In the genomic region with DNA sequence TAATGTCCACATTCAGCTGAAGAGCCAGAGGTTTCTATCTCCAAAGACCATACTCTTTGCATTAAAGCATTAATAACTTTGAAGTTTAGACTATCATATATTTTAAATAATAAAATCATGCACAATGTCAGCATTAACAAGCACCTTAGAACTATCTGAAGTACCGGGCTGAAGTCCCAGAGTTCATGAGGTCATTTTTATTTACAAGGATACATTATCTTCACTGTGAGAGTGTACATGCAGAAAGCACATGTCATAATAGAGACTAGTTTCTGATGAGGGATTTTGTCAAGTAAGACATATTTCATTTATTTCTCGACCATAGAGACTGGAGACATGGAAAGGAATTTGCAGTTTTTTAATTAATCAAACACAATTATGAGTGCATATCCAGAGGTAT, we compare ENCODE assay signal across 32 cellular contexts. TPM values are rescaled to one million over a fixed set of nuclear protein-coding genes. Genes with fewer than 3 reads are reported as not detected.
"Had no signal": no experiment of that assay in that cellular context is flagged by ENCODE, and none has a peak within 500 bp of the region (broad histone marks: within the 10 kb centered on the region; RNA-seq: fewer than 3 reads in every experiment).

No MANE protein-coding gene starts in this region.

- H3K9me3 Mint-ChIP-seq: activated CD4-positive, alpha-beta T cell treated with anti-CD3 and anti-CD28 coated beads, Interleukin-2, amount 10 ng/mL, durations not matched to agents 7 days and 5 days; activated T-cell treated with anti-CD3 and anti-CD28 coated beads, Interleukin-2, amount 50 U/mL, for 4 hours had no signal

- H3K4me1 Mint-ChIP-seq: activated CD4-positive, alpha-beta T cell treated with anti-CD3 and anti-CD28 coated beads, Interleukin-2, amount 10 ng/mL, durations not matched to agents 7 days and 5 days; activated T-helper 17 cell treated with anti-CD3 and anti-CD28 coated beads, Interleukin-2, amount 50 U/mL, for 72 hours; T-helper 17 cell; WTC11 had no signal

- H3K27ac Mint-ChIP-seq: activated CD4-positive, alpha-beta T cell treated with anti-CD3 and anti-CD28 coated beads, Interleukin-2, amount 10 ng/mL, durations not matched to agents 7 days and 5 days; activated CD8-positive, alpha-beta T cell treated with anti-CD3 and anti-CD28 coated beads for 36 hours; activated naive CD8-positive, alpha-beta T cell; activated T-helper 17 cell treated with anti-CD3 and anti-CD28 coated beads, Interleukin-2, amount 50 U/mL, for 72 hours; effector memory CD8-positive, alpha-beta T cell; T-helper 17 cell; T-helper 2 cell treated with Interferon-gamma antibody and Interleukin-4, amounts not matched to agents 5 μg/mL and 100 μg/mL, for 36 hours; WTC11 had no signal

- H3K27ac ChIP-seq: esophagus muscularis mucosa, foreskin keratinocyte, gastrocnemius medialis had no signal

- H3K27me3 ChIP-seq: esophagus muscularis mucosa, foreskin keratinocyte, gastrocnemius medialis had no signal

- H3K36me3 ChIP-seq: esophagus muscularis mucosa, gastrocnemius medialis had no signal

- H3K9me3 ChIP-seq: esophagus muscularis mucosa, gastrocnemius medialis had no signal

- FAIRE-seq: astrocyte, colon had no signal

- H3K27me3 Mint-ChIP-seq: activated CD4-positive, alpha-beta T cell treated with anti-CD3 and anti-CD28 coated beads, Interleukin-2, amount 10 ng/mL, durations not matched to agents 7 days and 5 days; activated CD8-positive, alpha-beta T cell treated with anti-CD3 and anti-CD28 coated beads for 36 hours; activated naive CD8-positive, alpha-beta T cell; activated T-helper 17 cell treated with anti-CD3 and anti-CD28 coated beads, Interleukin-2, amount 50 U/mL, for 72 hours; effector memory CD8-positive, alpha-beta T cell; T-helper 17 cell had no signal

- H3K4me3 ChIP-seq: esophagus muscularis mucosa, gastrocnemius medialis had no signal

- H3K4me3 Mint-ChIP-seq: activated CD4-positive, alpha-beta T cell treated with anti-CD3 and anti-CD28 coated beads, Interleukin-2, amount 10 ng/mL, durations not matched to agents 7 days and 5 days; activated CD8-positive, alpha-beta T cell treated with anti-CD3 and anti-CD28 coated beads for 36 hours; activated naive CD8-positive, alpha-beta T cell; activated T-cell treated with anti-CD3 and anti-CD28 coated beads, Interleukin-2, amount 50 U/mL, for 4 hours; activated T-helper 17 cell treated with anti-CD3 and anti-CD28 coated beads, Interleukin-2, amount 50 U/mL, for 72 hours; effector memory CD8-positive, alpha-beta T cell; T-helper 17 cell; T-helper 2 cell treated with Interferon-gamma antibody and Interleukin-4, amounts not matched to agents 5 μg/mL and 100 μg/mL, for 36 hours; WTC11 had no signal

- DNase-seq: activated CD4-positive, alpha-beta T cell treated with anti-CD3 and anti-CD28 coated beads for 1 hour; activated CD4-positive, alpha-beta T cell treated with anti-CD3 and anti-CD28 coated beads for 4 hours; activated CD4-positive, alpha-beta T cell treated with anti-CD3 and anti-CD28 coated beads, Interleukin-2, amount 10 ng/mL, durations not matched to agents 7 days and 5 days; activated CD4-positive, alpha-beta T cell treated with anti-CD3 and anti-CD28 coated beads, Interleukin-2, amount 50 U/mL, for 4 hours; activated CD8-positive, alpha-beta memory T cell treated with anti-CD3 and anti-CD28 coated beads for 24 hours; activated CD8-positive, alpha-beta T cell treated with anti-CD3 and anti-CD28 coated beads for 36 hours; activated effector memory CD4-positive, alpha-beta T cell treated with Interleukin-2 at 50 U/mL for 16 hours; activated gamma-delta T cell treated with Interleukin-2 at 50 U/mL for 16 hours; activated naive CD4-positive, alpha-beta T cell treated with anti-CD3 and anti-CD28 coated beads, Interleukin-2, amount 50 U/mL, for 16 hours; activated naive CD4-positive, alpha-beta T cell treated with Interleukin-2 at 50 U/mL for 16 hours; activated T-cell treated with anti-CD3 and anti-CD28 coated beads, Interleukin-2, amount 50 U/mL, for 4 hours; amniotic stem cell; anterior cingulate cortex; caudate nucleus; cortex of kidney; dermis blood vessel endothelial cell; effector CD4-positive, alpha-beta T cell; effector memory CD8-positive, alpha-beta T cell; erythroblast; foreskin keratinocyte; gastrocnemius medialis; glutamatergic neuron; T-helper 1 cell; T-helper 17 cell had no signal

- ATAC-seq: activated CD8-positive, alpha-beta T cell treated with anti-CD3 and anti-CD28 coated beads for 36 hours; activated T-cell treated with anti-CD3 and anti-CD28 coated beads, Interleukin-2, amount 50 U/mL, for 4 hours; activated T-helper 17 cell treated with anti-CD3 and anti-CD28 coated beads, Interleukin-2, amount 50 U/mL, for 72 hours; effector memory CD8-positive, alpha-beta T cell; foreskin keratinocyte; gastrocnemius medialis; T-helper 17 cell; WTC11 had no signal

- H3K4me1 ChIP-seq: esophagus muscularis mucosa, foreskin keratinocyte, gastrocnemius medialis had no signal

- H3K36me3 Mint-ChIP-seq: activated naive CD8-positive, alpha-beta T cell; WTC11 had no signal

RNA-seq across cellular contexts. Expression of a gene that starts 52.4 kb away (rescaled TPM):
- total RNA-seq: activated CD4-positive, alpha-beta T cell treated with anti-CD3 and anti-CD28 coated beads, Interleukin-2, amount 10 ng/mL, durations not matched to agents 7 days and 5 days; activated CD8-positive, alpha-beta T cell treated with anti-CD3 and anti-CD28 coated beads for 36 hours; activated T-cell treated with anti-CD3 and anti-CD28 coated beads, Interleukin-2, amount 50 U/mL, for 4 hours; activated T-helper 17 cell treated with anti-CD3 and anti-CD28 coated beads, Interleukin-2, amount 50 U/mL, for 72 hours; astrocyte; chondrocyte; dermis blood vessel endothelial cell; foreskin keratinocyte; gastrocnemius medialis; T-helper 17 cell; WTC11 had no signal
- polyA plus RNA-seq: foreskin keratinocyte had no signal
